ENCODE assay signal across 9 cellular contexts in the genomic region with DNA sequence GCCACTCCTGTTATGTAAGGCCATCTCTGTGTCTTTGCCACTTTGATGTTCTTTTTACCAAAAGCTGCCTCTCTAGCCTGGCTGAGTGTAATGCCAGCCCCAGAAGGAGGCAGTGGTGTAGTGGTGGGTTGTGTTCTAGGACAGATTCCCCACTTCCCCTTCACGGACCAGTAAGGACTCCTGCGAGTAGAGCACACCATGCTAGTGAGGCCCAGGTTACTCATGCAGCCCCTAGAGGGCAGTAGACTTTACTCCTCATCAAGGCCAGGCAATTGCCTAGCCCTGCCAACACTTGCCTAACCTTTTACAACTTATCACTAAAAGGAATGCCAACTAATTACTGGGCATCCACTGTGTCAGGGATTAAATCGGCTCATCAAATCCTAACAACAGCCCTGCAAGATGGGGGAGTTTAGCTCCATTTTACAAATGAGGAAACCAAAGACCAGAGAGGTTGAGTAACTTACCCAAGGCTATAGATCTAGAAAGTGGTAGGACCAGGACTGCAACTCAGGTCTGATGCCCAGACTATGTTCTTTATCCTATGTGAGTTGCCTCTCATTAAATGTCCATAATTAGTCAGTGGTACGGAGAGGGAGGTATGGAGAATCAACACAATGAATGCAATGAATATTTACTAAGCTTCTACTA.
DNase-seq lines count a peak whose midpoint lies in the region; ATAC-seq and TF ChIP-seq lines count a peak whose summit lies in the region.
"Had no signal": no experiment of that assay in that cellular context is flagged by ENCODE, and none has a peak within 500 bp of the region (broad histone marks: within the 10 kb centered on the region; RNA-seq: fewer than 3 reads in every experiment).

No MANE protein-coding gene starts in this region.

- H3K27me3 ChIP-seq in DND-41 (ENCODE audit: insufficient read depth, low read length, poor library complexity) = peaks cover 13% of the 10 kb centered on the region
- H3K27me3 ChIP-seq in esophagus squamous epithelium = no peaks in the 10 kb centered on the region

- no peak overlapping the region for H3K4me3 ChIP-seq in DND-41 (ENCODE audit: low read depth in 1 of 2, low read length in 2 of 2)
- no peak overlapping the region for H3K4me3 ChIP-seq in esophagus squamous epithelium
- H3K4me3 ChIP-seq: SJSA1 had no signal

- H3K36me3 Mint-ChIP-seq in mesothelial cell of epicardium = peaks cover 3% of the 10 kb centered on the region

- H2AFZ ChIP-seq in DND-41 (ENCODE audit: low read depth, low read length) = no peak overlapping the region

- ATAC-seq in DND-41 (ENCODE audit: insufficient read depth, low read depth) = peak; percentile 92
- ATAC-seq in GM19395 (IDR thresholded peaks at IDR 0.05; ENCODE audit: unreplicated experiment) = peak; percentile 73
- peak; percentile 76 for ATAC-seq in HG03469 (IDR thresholded peaks at IDR 0.05; ENCODE audit: unreplicated experiment)
- peak; percentile 84 for ATAC-seq in SK-N-SH treated with all-trans-retinoic acid at 6 μM for 48 hours

- no peak overlapping the region for H3K4me3 Mint-ChIP-seq in mesothelial cell of epicardium

- H3K4me2 ChIP-seq in DND-41 (ENCODE audit: insufficient read depth, low read length) = no peak overlapping the region

- peak; percentile 40 for DNase-seq in DND-41
- no peak for DNase-seq in esophagus squamous epithelium (lab: John Stamatoyannopoulos, UW)
- peak; percentile 41 for DNase-seq in stimulated activated CD4-positive, alpha-beta T cell treated with anti-CD3 and anti-CD28 coated beads, Interleukin-15, amount 100 ng/mL, for 24 hours
- DNase-seq in activated gamma-delta T cell (lab: John Stamatoyannopoulos, UW) = no peak
- no peak for DNase-seq in mesothelial cell of epicardium (ENCODE audit: low spot score in 2 of 2, unreplicated experiment in 2 of 2)

- H3K27ac Mint-ChIP-seq in mesothelial cell of epicardium = no peak overlapping the region

- H3K9me3 Mint-ChIP-seq in mesothelial cell of epicardium = no peaks in the 10 kb centered on the region

- no peaks in the 10 kb centered on the region; the same call in 1 of the 2 replicates for H4K20me1 ChIP-seq in DND-41 (ENCODE audit: insufficient read depth, low read length)

- H3K4me1 Mint-ChIP-seq in mesothelial cell of epicardium = no peaks in the 10 kb centered on the region

- intact Hi-C loops in esophagus squamous epithelium (cut with DNase I) = no loop called here

- no peak for TF ChIP-seq POLR2A in esophagus squamous epithelium (IDR thresholded peaks at IDR 0.05)

- H3K27ac ChIP-seq in DND-41 (ENCODE audit: low read length) (no peak overlapping the region), esophagus squamous epithelium (peak overlapping the region in 3 of 4 donors; percentile 25 to 63 (median 63))
- H3K27ac ChIP-seq: SJSA1 had no signal

- H3K4me1 ChIP-seq in DND-41 (ENCODE audit: insufficient read depth, low read length) = no peaks in the 10 kb centered on the region
- H3K4me1 ChIP-seq in esophagus squamous epithelium = peaks cover 12 to 56% (median 32%) of the 10 kb centered on the region in 3 donors
- H3K4me1 ChIP-seq: SJSA1 had no signal

- H3K79me2 ChIP-seq in DND-41 (ENCODE audit: insufficient read depth, low read length) = no peaks in the 10 kb centered on the region

- H3K9me3 ChIP-seq in DND-41 (ENCODE audit: insufficient read depth, low read length, severe bottlenecking) (no peaks in the 10 kb centered on the region), esophagus squamous epithelium (no peaks in the 10 kb centered on the region)
- H3K9me3 ChIP-seq: SJSA1 had no signal

- TF ChIP-seq CTCF in DND-41 (IDR thresholded peaks at IDR 0.05; ENCODE audit: borderline replicate concordance, extremely low read depth, low read length, poor library complexity, severe bottlenecking) = peak; percentile 74
- peak in 5 of 6 experiments; percentile 44 to 75 (median 53) for TF ChIP-seq CTCF in esophagus squamous epithelium (IDR thresholded peaks at IDR 0.05)
- no peak for TF ChIP-seq CTCF in mesothelial cell of epicardium (IDR thresholded peaks at IDR 0.05; ENCODE audit: unreplicated experiment)

- H3K27me3 Mint-ChIP-seq in mesothelial cell of epicardium (ENCODE audit: low read depth) = no peaks in the 10 kb centered on the region

- H3K36me3 ChIP-seq in DND-41 (ENCODE audit: insufficient read depth, low read length) = no peaks in the 10 kb centered on the region
- H3K36me3 ChIP-seq in esophagus squamous epithelium = no peaks in the 10 kb centered on the region
- H3K36me3 ChIP-seq: SJSA1 had no signal

- WGBS in esophagus squamous epithelium, 2 donors = 48 to 81% methylated on average over 2 of the region's 4 CpGs

- H3K9ac ChIP-seq in DND-41 (ENCODE audit: low read depth, low read length) = no peak overlapping the region

TF ChIP-seq in SK-N-SH treated with all-trans-retinoic acid at 6 μM for 48 hours, 23 proteins besides CTCF, POLR2A, EP300 and RAD21:
- TF ChIP-seq ARNTL (CRISPR knock-in tag; IDR thresholded peaks at IDR 0.05; ENCODE audit: borderline replicate concordance, low read depth) (no peak), ZNF565 (CRISPR knock-in tag; conservative IDR thresholded peaks at IDR 0.05; ENCODE audit: low read depth) (no peak), ZNF8 (CRISPR knock-in tag; IDR thresholded peaks at IDR 0.05) (no peak), SNAI2 (CRISPR knock-in tag; IDR thresholded peaks at IDR 0.05) (no peak), ZFP3 (CRISPR knock-in tag; IDR thresholded peaks at IDR 0.05) (no peak)
- TF ChIP-seq, protein P1, sequence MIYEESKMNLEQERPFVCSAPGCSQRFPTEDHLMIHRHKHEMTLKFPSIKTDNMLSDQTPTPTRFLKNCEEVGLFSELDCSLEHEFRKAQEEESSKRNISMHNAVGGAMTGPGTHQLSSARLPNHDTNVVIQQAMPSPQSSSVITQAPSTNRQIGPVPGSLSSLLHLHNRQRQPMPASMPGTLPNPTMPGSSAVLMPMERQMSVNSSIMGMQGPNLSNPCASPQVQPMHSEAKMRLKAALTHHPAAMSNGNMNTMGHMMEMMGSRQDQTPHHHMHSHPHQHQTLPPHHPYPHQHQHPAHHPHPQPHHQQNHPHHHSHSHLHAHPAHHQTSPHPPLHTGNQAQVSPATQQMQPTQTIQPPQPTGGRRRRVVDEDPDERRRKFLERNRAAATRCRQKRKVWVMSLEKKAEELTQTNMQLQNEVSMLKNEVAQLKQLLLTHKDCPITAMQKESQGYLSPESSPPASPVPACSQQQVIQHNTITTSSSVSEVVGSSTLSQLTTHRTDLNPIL (CRISPR knock-in tag; IDR thresholded peaks at IDR 0.05; ENCODE audit: low read depth) = no peak

Comparison
In these comparisons a context has a peak if more than half of its experiments do, and no peak if none do; other contexts are left out.
1. DNase-seq: peak in DND-41 (single experiment) and stimulated activated CD4-positive, alpha-beta T cell treated with anti-CD3 and anti-CD28 coated beads, Interleukin-15, amount 100 ng/mL, for 24 hours (single experiment); none in esophagus squamous epithelium (single experiment), activated gamma-delta T cell (single experiment) and mesothelial cell of epicardium (0 of 2).
2. Peak in every context shown above with its lines, with median percentiles within 50 percentile points of each other: ATAC-seq.